ENCODE assay signal across 8 cellular contexts in genomic region chr1:226633541-226634155, GRCh38.
A peak's percentile ranks its signal among the peaks of the same experiment; 100 is the strongest.
DNase-seq lines count a peak whose midpoint lies in the region; ATAC-seq and TF ChIP-seq lines count a peak whose summit lies in the region.

No MANE protein-coding gene starts in this region.

- H3K4me1 ChIP-seq in rectal smooth muscle tissue (ENCODE audit: control insufficient read depth, insufficient read depth, low read length), result peaks cover 38% of the 10 kb centered on the region

- H3K27me3 Mint-ChIP-seq in activated naive CD8-positive, alpha-beta T cell treated with anti-CD3 and anti-CD28 coated beads for 36 hours, result no peaks in the 10 kb centered on the region

- H3K4me3 ChIP-seq in rectal smooth muscle tissue (ENCODE audit: low read length) (no peak overlapping the region), WERI-Rb-1 (ENCODE audit: low read depth, low read length) (no peak overlapping the region)

- H3K36me3 ChIP-seq in rectal smooth muscle tissue (ENCODE audit: control insufficient read depth, insufficient read depth, low read length), result peaks cover 1% of the 10 kb centered on the region
- H3K36me3 ChIP-seq in WERI-Rb-1, result no peaks in the 10 kb centered on the region

- no peak for DNase-seq in activated naive CD8-positive, alpha-beta T cell treated with anti-CD3 and anti-CD28 coated beads for 36 hours
- no peak for DNase-seq in WERI-Rb-1
- DNase-seq in SKM-1 treated with dmso at 0.1 percent for 144 hours (lab: John Stamatoyannopoulos, UW; ENCODE audit: unreplicated experiment), result no peak
- DNase-seq in foreskin melanocyte, result no peak

- H3K4me1 Mint-ChIP-seq in activated naive CD8-positive, alpha-beta T cell treated with anti-CD3 and anti-CD28 coated beads for 36 hours, result peaks cover 44% of the 10 kb centered on the region

- peaks cover 31% of the 10 kb centered on the region for H3K36me3 Mint-ChIP-seq in activated naive CD8-positive, alpha-beta T cell treated with anti-CD3 and anti-CD28 coated beads for 36 hours

- H3K27ac ChIP-seq in rectal smooth muscle tissue (ENCODE audit: low read depth, low read length) (peak overlapping the region; percentile 80), WERI-Rb-1 (no peak overlapping the region)

- H3K27me3 ChIP-seq in rectal smooth muscle tissue (ENCODE audit: control insufficient read depth, insufficient read depth, low read length) (no peaks in the 10 kb centered on the region), WERI-Rb-1 (ENCODE audit: insufficient read depth, low read depth, severe bottlenecking) (no peaks in the 10 kb centered on the region)

- peak overlapping the region; percentile 18 for H3K4me3 Mint-ChIP-seq in activated naive CD8-positive, alpha-beta T cell treated with anti-CD3 and anti-CD28 coated beads for 36 hours

- H3K9me3 ChIP-seq in WERI-Rb-1 (ENCODE audit: severe bottlenecking), result no peaks in the 10 kb centered on the region

- H3K9me3 Mint-ChIP-seq in activated naive CD8-positive, alpha-beta T cell treated with anti-CD3 and anti-CD28 coated beads for 36 hours, result no peaks in the 10 kb centered on the region

- ATAC-seq in GM18519 (IDR thresholded peaks at IDR 0.05; ENCODE audit: low FRiP score, unreplicated experiment) (peak; percentile 1), HG02623 (IDR thresholded peaks at IDR 0.05; ENCODE audit: unreplicated experiment) (peak; percentile 3), HG02840 (IDR thresholded peaks at IDR 0.05; ENCODE audit: low FRiP score, unreplicated experiment) (no peak)

- H3K27ac Mint-ChIP-seq in activated naive CD8-positive, alpha-beta T cell treated with anti-CD3 and anti-CD28 coated beads for 36 hours, result peak overlapping the region; percentile 96

- no peak for TF ChIP-seq CTCF in WERI-Rb-1 (IDR thresholded peaks at IDR 0.05; ENCODE audit: low read depth, low read length)

- no peak overlapping the region for H3K9ac ChIP-seq in rectal smooth muscle tissue (ENCODE audit: low read length)
